In the genomic region with DNA sequence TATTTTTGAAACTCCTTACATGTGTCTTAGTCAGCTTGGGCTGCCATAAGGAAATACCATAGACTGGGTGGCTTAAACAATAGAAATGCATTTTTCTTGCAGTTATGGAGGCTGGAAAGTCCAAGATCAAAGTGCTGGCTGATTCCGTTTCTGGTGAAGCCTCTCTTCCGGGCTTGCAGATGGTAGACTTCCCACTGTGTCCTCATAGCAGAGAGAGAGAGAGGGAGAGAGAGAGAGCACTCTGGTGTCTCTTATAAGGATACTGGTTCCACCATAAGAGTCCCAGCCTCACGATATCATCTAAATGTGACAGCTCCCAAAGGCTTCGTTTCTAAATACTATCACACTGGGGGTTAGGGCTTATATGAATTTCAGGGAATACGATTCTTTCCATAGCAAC, we compare ENCODE assay signal across 8 cellular contexts. TPM values are rescaled to one million over a fixed set of nuclear protein-coding genes. Genes with fewer than 3 reads are reported as not detected.
A peak's percentile ranks its signal among the peaks of the same experiment; 100 is the strongest.
DNase-seq lines count a peak whose midpoint lies in the region; ATAC-seq lines count a peak whose summit lies in the region.

No MANE protein-coding gene starts in this region.

- H3K27ac Mint-ChIP-seq in activated CD8-positive, alpha-beta T cell treated with anti-CD3 and anti-CD28 coated beads, Interleukin-2, amount 10 ng/mL, durations not matched to agents 7 days and 5 days, result no peak overlapping the region
- no peak overlapping the region for H3K27ac Mint-ChIP-seq in memory B cell

- CTCF ChIA-PET in activated CD8-positive, alpha-beta T cell treated with anti-CD3 and anti-CD28 coated beads, Interleukin-2, amount 10 ng/mL, durations not matched to agents 7 days and 5 days (lab: Charles Lee), result interaction anchor here (0.6 to 10.0 kb wide), 21 partner anchors 9 to 518 kb away, joined by 3 to 197 read pairs (median 4); a partner anchor contains a TSS

- no peaks in the 10 kb centered on the region for H3K36me3 Mint-ChIP-seq in activated CD8-positive, alpha-beta T cell treated with anti-CD3 and anti-CD28 coated beads, Interleukin-2, amount 10 ng/mL, durations not matched to agents 7 days and 5 days (ENCODE audit: low read depth)
- H3K36me3 Mint-ChIP-seq in memory B cell, result no peaks in the 10 kb centered on the region

- DNase-seq in COR-L47 (lab: John Stamatoyannopoulos, UW) (peak; percentile 6), memory B cell (ENCODE audit: low spot score in 2 of 2) (no peak), NCI-H82 (lab: John Stamatoyannopoulos, UW) (no peak), SK-N-DZ (ENCODE audit: low spot score) (no peak), NCI-H748 treated with DMSO at 0.1 percent for 48 hours (lab: John Stamatoyannopoulos, UW) (no peak)
- DNase-seq in activated CD8-positive, alpha-beta T cell treated with anti-CD3 and anti-CD28 coated beads, Interleukin-2, amount 10 ng/mL, durations not matched to agents 7 days and 5 days, result no peak

- H3K9me3 Mint-ChIP-seq in activated CD8-positive, alpha-beta T cell treated with anti-CD3 and anti-CD28 coated beads, Interleukin-2, amount 10 ng/mL, durations not matched to agents 7 days and 5 days (ENCODE audit: insufficient read depth), result no peaks in the 10 kb centered on the region
- H3K9me3 Mint-ChIP-seq in memory B cell, result no peaks in the 10 kb centered on the region

- H3K27me3 Mint-ChIP-seq in activated CD8-positive, alpha-beta T cell treated with anti-CD3 and anti-CD28 coated beads, Interleukin-2, amount 10 ng/mL, durations not matched to agents 7 days and 5 days (ENCODE audit: low read depth), result peaks cover 5% of the 10 kb centered on the region
- no peaks in the 10 kb centered on the region for H3K27me3 Mint-ChIP-seq in memory B cell

- peak overlapping the region; percentile 90 for H3K4me3 Mint-ChIP-seq in activated CD8-positive, alpha-beta T cell treated with anti-CD3 and anti-CD28 coated beads, Interleukin-2, amount 10 ng/mL, durations not matched to agents 7 days and 5 days
- H3K4me3 Mint-ChIP-seq in memory B cell, result peak overlapping the region; percentile 94

- POLR2A ChIA-PET in activated CD8-positive, alpha-beta T cell treated with anti-CD3 and anti-CD28 coated beads, Interleukin-2, amount 10 ng/mL, durations not matched to agents 7 days and 5 days (lab: Charles Lee), result no interaction called here

- H3K4me1 Mint-ChIP-seq in activated CD8-positive, alpha-beta T cell treated with anti-CD3 and anti-CD28 coated beads, Interleukin-2, amount 10 ng/mL, durations not matched to agents 7 days and 5 days (ENCODE audit: low read depth), result peaks cover 6% of the 10 kb centered on the region
- peaks cover 7% of the 10 kb centered on the region for H3K4me1 Mint-ChIP-seq in memory B cell

- ATAC-seq in HG02588 (IDR thresholded peaks at IDR 0.05; ENCODE audit: unreplicated experiment), result peak; percentile 7
- no peak for ATAC-seq in activated CD8-positive, alpha-beta T cell treated with anti-CD3 and anti-CD28 coated beads, Interleukin-2, amount 10 ng/mL, durations not matched to agents 7 days and 5 days
- no peak for ATAC-seq in memory B cell (ENCODE audit: low read depth)
- ATAC-seq in HG03045 (IDR thresholded peaks at IDR 0.05; ENCODE audit: unreplicated experiment), result no peak

RNA-seq across cellular contexts. Expression of a gene that starts 39.7 kb away (rescaled TPM):
- under 1 TPM in 1 of 2 experiments, not detected in 1; 0.53 TPM for total RNA-seq in activated CD8-positive, alpha-beta T cell treated with anti-CD3 and anti-CD28 coated beads, Interleukin-2, amount 10 ng/mL, durations not matched to agents 7 days and 5 days
- 0.02 TPM in 1 of 2 replicates, not detected in the other for polyA plus RNA-seq in SK-N-DZ (2014; cell fraction: cytosol; rRNA removed)
- polyA plus RNA-seq in SK-N-DZ (2014; cell fraction: nucleus; rRNA removed), result not detected in 2 replicates
